ENCODE assay signal across 16 cellular contexts in the genomic region with DNA sequence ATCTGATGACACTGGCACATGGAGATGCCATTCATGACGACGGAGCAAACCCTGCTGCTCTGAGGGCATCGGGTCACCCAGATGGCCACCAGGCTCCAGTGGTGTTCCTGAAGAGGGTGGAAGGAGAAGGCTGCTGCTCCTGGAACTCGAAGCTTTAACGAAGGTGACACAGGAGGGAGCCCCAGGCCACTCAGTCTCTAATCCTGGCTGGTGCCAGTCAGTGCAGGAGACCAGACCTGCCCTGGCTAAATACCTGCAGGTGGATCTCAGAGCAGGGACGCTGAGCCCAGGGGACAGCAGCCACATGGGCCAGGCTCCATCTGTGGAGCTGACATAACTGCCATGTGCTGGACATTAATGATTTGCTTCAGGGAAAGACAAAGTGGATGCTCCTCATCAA.
DNase-seq lines count a peak whose midpoint lies in the region; ATAC-seq and TF ChIP-seq lines count a peak whose summit lies in the region.
"Had no signal": no experiment of that assay in that cellular context is flagged by ENCODE, and none has a peak within 500 bp of the region (broad histone marks: within the 10 kb centered on the region; RNA-seq: fewer than 3 reads in every experiment).

No MANE protein-coding gene starts in this region.

- H3K9me3 ChIP-seq in IMR-90 (ENCODE audit: control insufficient read depth, insufficient read depth, low read length) (no peaks in the 10 kb centered on the region), heart right ventricle (no peaks in the 10 kb centered on the region)
- H3K9me3 ChIP-seq: HAP-1 had no signal

- no peak overlapping the region; the same call in 2 of the 3 replicates for H2BK15ac ChIP-seq in IMR-90 (ENCODE audit: low read depth, low read length)

- H3K56ac ChIP-seq in IMR-90 (ENCODE audit: extremely low read depth, insufficient read depth, low read length) = no peak overlapping the region

- no peak overlapping the region for H3K4me3 Mint-ChIP-seq in GM23338
- no peak overlapping the region for H3K4me3 Mint-ChIP-seq in glutamatergic neuron (ENCODE audit: unreplicated experiment)
- H3K4me3 Mint-ChIP-seq: CD4-positive, alpha-beta memory T cell; HFFc6 had no signal

- H2AFZ ChIP-seq in GM23338 (no peak overlapping the region), IMR-90 (replicated peaks; ENCODE audit: low read length, poor library complexity) (peak overlapping the region; percentile 32)

- H3K79me2 ChIP-seq in GM23338 (replicated peaks; ENCODE audit: insufficient read depth) = no peaks in the 10 kb centered on the region

- no peaks in the 10 kb centered on the region for H3K36me3 ChIP-seq in GM23338 (ENCODE audit: insufficient read depth)
- H3K36me3 ChIP-seq in IMR-90 (ENCODE audit: control insufficient read depth, insufficient read depth, low read length) = no peaks in the 10 kb centered on the region
- no peaks in the 10 kb centered on the region for H3K36me3 ChIP-seq in heart right ventricle
- H3K36me3 ChIP-seq: HAP-1 had no signal

- POLR2A ChIA-PET in IMR-90 (lab: Charles Lee; ENCODE audit: unreplicated experiment) = no interaction called here

- H3K9ac ChIP-seq in IMR-90 (ENCODE audit: low read depth, low read length) = no peak overlapping the region

- intact Hi-C loops in IMR-90 (cut with micrococcal nuclease) = no loop called here
- intact Hi-C loops in heart right ventricle (cut with DNase I) = loop anchor here in 2 of 10 donors (5.0 to 10.0 kb wide), 3 partner anchors 55 to 197 kb away; no protein-coding TSS in a partner anchor

- no peaks in the 10 kb centered on the region for H3K9me3 Mint-ChIP-seq in GM23338
- no peaks in the 10 kb centered on the region for H3K9me3 Mint-ChIP-seq in glutamatergic neuron (ENCODE audit: unreplicated experiment)
- H3K9me3 Mint-ChIP-seq: CD4-positive, alpha-beta memory T cell; HFFc6 had no signal

- no peak overlapping the region for H3K23ac ChIP-seq in IMR-90 (ENCODE audit: low read depth, low read length)

- H4K91ac ChIP-seq in IMR-90 (ENCODE audit: insufficient read depth, low read depth, low read length) = no peak overlapping the region

- no TSS peak for BruUV-seq in IMR-90 (replicated peaks; lab: Mats Ljungman, UMichigan)

- no peaks in the 10 kb centered on the region for H3F3A ChIP-seq in GM23338 (replicated peaks; ENCODE audit: low read depth)

- no peak overlapping the region for H2AK5ac ChIP-seq in IMR-90 (ENCODE audit: low read depth, low read length)

- ATAC-seq in GM23338 (peak; percentile 55; the same call in 2 of the 3 replicates), IMR-90 (ENCODE audit: low read depth) (no peak), heart right ventricle (no peak)

- H4K20me1 ChIP-seq in GM23338 (replicated peaks; ENCODE audit: insufficient read depth) (no peaks in the 10 kb centered on the region), IMR-90 (ENCODE audit: insufficient read depth, low read length) (no peaks in the 10 kb centered on the region)

- 0 out of 2 replicates have a peak, but pooled peaks cover 2% of the 10 kb centered on the region for H3K9me1 ChIP-seq in IMR-90 (ENCODE audit: insufficient read depth, low read length)

- TF ChIP-seq POLR2A in IMR-90 (IDR thresholded peaks at IDR 0.05; ENCODE audit: low read depth, low read length) = no peak

- no peak overlapping the region for H2BK20ac ChIP-seq in IMR-90 (ENCODE audit: low read depth, low read length)

- CTCF ChIA-PET in IMR-90 (lab: Yijun Ruan, JAX) = no interaction called here

- peaks cover 2% of the 10 kb centered on the region for H3K27me3 Mint-ChIP-seq in GM23338 (ENCODE audit: insufficient read depth, low read depth, poor library complexity)
- no peaks in the 10 kb centered on the region for H3K27me3 Mint-ChIP-seq in glutamatergic neuron (ENCODE audit: unreplicated experiment)

- H4K8ac ChIP-seq in IMR-90 (ENCODE audit: low read depth in 2 of 2, low read length in 2 of 2) = no peak overlapping the region

- H3K36me3 Mint-ChIP-seq in GM23338 (ENCODE audit: low read depth) = no peaks in the 10 kb centered on the region
- no peaks in the 10 kb centered on the region for H3K36me3 Mint-ChIP-seq in glutamatergic neuron (ENCODE audit: unreplicated experiment)
- H3K36me3 Mint-ChIP-seq: CD4-positive, alpha-beta memory T cell had no signal

- H2BK5ac ChIP-seq in IMR-90 (ENCODE audit: low read depth, low read length, poor library complexity, severe bottlenecking) = no peak overlapping the region

- H2BK120ac ChIP-seq in IMR-90 (ENCODE audit: low read depth, low read length) = no peak overlapping the region

- H3K27me3 ChIP-seq in GM23338 (ENCODE audit: insufficient read depth) (no peaks in the 10 kb centered on the region), IMR-90 (ENCODE audit: control insufficient read depth, insufficient read depth, low read length) (peaks cover 3% of the 10 kb centered on the region; the same call in 1 of the 2 replicates), heart right ventricle (peaks cover 0 to 21% (median 0%) of the 10 kb centered on the region in 7 donors)

- H3K27ac Mint-ChIP-seq in GM23338 = no peak overlapping the region
- peak overlapping the region; percentile 56 for H3K27ac Mint-ChIP-seq in glutamatergic neuron (ENCODE audit: unreplicated experiment)
- H3K27ac Mint-ChIP-seq: CD4-positive, alpha-beta memory T cell; HFFc6 had no signal

- DNase-seq in GM23338 (ENCODE audit: low spot score) (no peak), IMR-90 (no peak), glutamatergic neuron (no peak), SKM-1 treated with dmso at 0.1 percent for 144 hours (lab: John Stamatoyannopoulos, UW; ENCODE audit: unreplicated experiment) (no peak), T1000 (lab: John Stamatoyannopoulos, UW) (no peak), heart right ventricle (no peak)
- DNase-seq: C1 segment of cervical spinal cord; Calu3; CD4-positive, alpha-beta memory T cell; COR-L47; DMS53; DMS79 treated with DMSO at 0.1 percent for 48 hours; GF-D8; GOT3; HFFc6 had no signal

- H3K27ac ChIP-seq in GM23338 (ENCODE audit: low read depth) = no peak overlapping the region
- no peak overlapping the region for H3K27ac ChIP-seq in IMR-90 (ENCODE audit: insufficient read depth, low read length)
- no peak overlapping the region for H3K27ac ChIP-seq in heart right ventricle

- no peak overlapping the region for H3K4ac ChIP-seq in IMR-90 (ENCODE audit: low read depth, low read length)

- H3K9me2 ChIP-seq in GM23338 (ENCODE audit: insufficient read depth) = no peaks in the 10 kb centered on the region

- in situ Hi-C loops in IMR-90 (cut with MboI; ENCODE audit: low sequenced_read_pairs) = no loop called here

- H3K4me2 ChIP-seq in GM23338 = no peak overlapping the region
- H3K4me2 ChIP-seq in IMR-90 (ENCODE audit: low read depth, low read length) = no peak overlapping the region

- H3K4me1 ChIP-seq in GM23338 (ENCODE audit: insufficient read depth) (no peaks in the 10 kb centered on the region), IMR-90 (ENCODE audit: control insufficient read depth, insufficient read depth, low read length) (peaks cover 6% of the 10 kb centered on the region), heart right ventricle (peaks cover 0 to 8% (median 0%) of the 10 kb centered on the region in 9 donors)

- H3K4me1 Mint-ChIP-seq in GM23338 (0 out of 3 replicates have a peak, but pooled peaks cover 3% of the 10 kb centered on the region), glutamatergic neuron (ENCODE audit: low read depth, unreplicated experiment) (peaks cover 7% of the 10 kb centered on the region)
- H3K4me1 Mint-ChIP-seq: CD4-positive, alpha-beta memory T cell had no signal

- H3K79me1 ChIP-seq in IMR-90 (ENCODE audit: low read depth in 1 of 2, low read length in 2 of 2) = no peaks in the 10 kb centered on the region

- no peak overlapping the region for H4K5ac ChIP-seq in IMR-90 (ENCODE audit: low read depth, low read length)

- WGBS in IMR-90 (ENCODE audit: extremely low coverage in 2 of 2, insufficient read length in 1 of 2), 2 experiments = no CpG with 5 or more reads among the region's 6 CpGs
- WGBS in heart right ventricle, 2 donors = 81 to 87% methylated on average over 6 of the region's 6 CpGs

- no peak for TF ChIP-seq RAD21 in IMR-90 (IDR thresholded peaks at IDR 0.05; ENCODE audit: low read length)

- TF ChIP-seq CTCF in GM23338 (conservative IDR thresholded peaks at IDR 0.05; ENCODE audit: low read depth in 2 of 2) = 0 out of 4 replicates have a peak, but pooled peaks of 1 of the 2 experiments have one; percentile 13
- no peak for TF ChIP-seq CTCF in IMR-90 (conservative IDR thresholded peaks at IDR 0.05; ENCODE audit: low read depth, low read length)
- no peak for TF ChIP-seq CTCF in glutamatergic neuron (IDR thresholded peaks at IDR 0.05; ENCODE audit: partially characterized antibody, unreplicated experiment)
- TF ChIP-seq CTCF in heart right ventricle (IDR thresholded peaks at IDR 0.05) = no peak

- dilution Hi-C loops in IMR-90 (cut with HindIII; ENCODE audit: low sequenced_read_pairs, unreplicated experiment) = no loop called here

- no peak overlapping the region for H2AK9ac ChIP-seq in IMR-90 (replicated peaks; ENCODE audit: low read depth, low read length, poor library complexity)

- no peak overlapping the region for H3K18ac ChIP-seq in IMR-90 (ENCODE audit: low read depth, low read length)

- H3K14ac ChIP-seq in IMR-90 (replicated peaks; ENCODE audit: low read depth, low read length) = no peak overlapping the region

- H3K4me3 ChIP-seq in GM23338 = no peak overlapping the region
- no peak overlapping the region for H3K4me3 ChIP-seq in IMR-90 (ENCODE audit: insufficient read depth, low read depth, low read length)
- no peak overlapping the region for H3K4me3 ChIP-seq in heart right ventricle
- H3K4me3 ChIP-seq: HAP-1 had no signal

TF ChIP-seq in GM23338, 12 proteins besides CTCF, POLR2A, EP300 and RAD21 (continues in another document):
- TF ChIP-seq CREB1 (CRISPR knock-in tag; IDR thresholded peaks at IDR 0.05; ENCODE audit: low read depth) = no peak
- TF ChIP-seq JUNB (IDR thresholded peaks at IDR 0.05; ENCODE audit: unreplicated experiment) = no peak
- no peak for TF ChIP-seq NANOG (IDR thresholded peaks at IDR 0.05; ENCODE audit: borderline replicate concordance)
- no peak for TF ChIP-seq EZH2 (IDR thresholded peaks at IDR 0.05; ENCODE audit: low read depth, unreplicated experiment)
- no peak for TF ChIP-seq EZH2phosphoT487 (IDR thresholded peaks at IDR 0.05; ENCODE audit: unreplicated experiment)

TF ChIP-seq in IMR-90, 13 proteins besides CTCF, POLR2A, EP300 and RAD21 (continues in another document):
- TF ChIP-seq NFE2L2 (IDR thresholded peaks at IDR 0.05; ENCODE audit: low read depth, low read length) (no peak), SMC3 (IDR thresholded peaks at IDR 0.05; ENCODE audit: low read depth, low read length) (no peak), RFX5 (IDR thresholded peaks at IDR 0.05; ENCODE audit: low read depth, low read length) (no peak), CEBPB (IDR thresholded peaks at IDR 0.05; ENCODE audit: low read depth, low read length) (no peak)
- TF ChIP-seq, protein P1, sequence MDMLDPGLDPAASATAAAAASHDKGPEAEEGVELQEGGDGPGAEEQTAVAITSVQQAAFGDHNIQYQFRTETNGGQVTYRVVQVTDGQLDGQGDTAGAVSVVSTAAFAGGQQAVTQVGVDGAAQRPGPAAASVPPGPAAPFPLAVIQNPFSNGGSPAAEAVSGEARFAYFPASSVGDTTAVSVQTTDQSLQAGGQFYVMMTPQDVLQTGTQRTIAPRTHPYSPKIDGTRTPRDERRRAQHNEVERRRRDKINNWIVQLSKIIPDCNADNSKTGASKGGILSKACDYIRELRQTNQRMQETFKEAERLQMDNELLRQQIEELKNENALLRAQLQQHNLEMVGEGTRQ (IDR thresholded peaks at IDR 0.05; ENCODE audit: low read depth, low read length) = no peak
